ENCODE assay signal across 8 cellular contexts in genomic region chr6:13485923-13486557, GRCh38. TPM values are rescaled to one million over a fixed set of nuclear protein-coding genes. Genes with fewer than 3 reads are reported as not detected.
DNase-seq lines count a peak whose midpoint lies in the region; ATAC-seq, FAIRE-seq and TF ChIP-seq lines count a peak whose summit lies in the region.

No MANE protein-coding gene starts in this region.

- H3K4me1 ChIP-seq in HAP-1 (peaks cover 11% of the 10 kb centered on the region), OCI-LY1 (ENCODE audit: insufficient read depth, low read length, severe bottlenecking) (peaks cover 47% of the 10 kb centered on the region), heart left ventricle (peaks cover 2 to 56% (median 38%) of the 10 kb centered on the region in 12 donors), trophoblast cell (ENCODE audit: control insufficient read depth in 1 of 2, insufficient read depth in 2 of 2, low read length in 2 of 2) (peaks cover 9 to 24% of the 10 kb centered on the region in 2 experiments)

- H2BK120ac ChIP-seq in trophoblast cell (ENCODE audit: insufficient read depth, low read length, poor library complexity) = no peak overlapping the region

- peak overlapping the region; percentile 73 to 75 for H3K27ac Mint-ChIP-seq in activated naive CD4-positive, alpha-beta T cell treated with anti-CD3 and anti-CD28 coated beads, Interleukin-2, amount 50 U/mL, for 72 hours

- H2AFZ ChIP-seq in OCI-LY1 (ENCODE audit: low read length) = no peak overlapping the region
- no peak overlapping the region for H2AFZ ChIP-seq in trophoblast cell (ENCODE audit: insufficient read depth, low read length, poor library complexity)

- H3K4me2 ChIP-seq in OCI-LY1 (ENCODE audit: low read length) (peak overlapping the region; percentile 81), trophoblast cell (ENCODE audit: low read length) (peak overlapping the region; percentile 88)

- peak overlapping the region; percentile 17 for H4K8ac ChIP-seq in trophoblast cell (ENCODE audit: low read depth, low read length)

- peak overlapping the region; percentile 54 for H3K4me3 ChIP-seq in HAP-1
- H3K4me3 ChIP-seq in OCI-LY1 (ENCODE audit: low read depth, low read length, poor library complexity, severe bottlenecking) = peak overlapping the region; percentile 89
- peak overlapping the region; percentile 68 to 97 (median 90) for H3K4me3 ChIP-seq in heart left ventricle
- peak overlapping the region; percentile 76 for H3K4me3 ChIP-seq in trophoblast cell (ENCODE audit: low read depth, low read length)

- no peak overlapping the region for H2AK5ac ChIP-seq in trophoblast cell (ENCODE audit: low read length)

- H3K9ac ChIP-seq in OCI-LY1 (ENCODE audit: low read length) (peak overlapping the region; percentile 86), trophoblast cell (ENCODE audit: low read length) (peak overlapping the region; percentile 31)

- peaks cover 29% of the 10 kb centered on the region for H3K79me2 ChIP-seq in OCI-LY1 (ENCODE audit: insufficient read depth, low read length)
- H3K79me2 ChIP-seq in trophoblast cell (ENCODE audit: control insufficient read depth, insufficient read depth, low read length, poor library complexity) = peaks cover 2% of the 10 kb centered on the region

- H3K27me3 ChIP-seq in HAP-1 (ENCODE audit: low read depth) (no peaks in the 10 kb centered on the region), OCI-LY1 (ENCODE audit: insufficient read depth, low read length) (no peaks in the 10 kb centered on the region), heart left ventricle (no peaks in the 10 kb centered on the region), trophoblast cell (ENCODE audit: insufficient read depth, low read length) (peaks cover 15% of the 10 kb centered on the region)

- TF ChIP-seq CTCF in C4-2B (conservative IDR thresholded peaks at IDR 0.05) (no peak), OCI-LY1 (IDR thresholded peaks at IDR 0.05; ENCODE audit: low read length) (peak; percentile 20; the same call in 1 of the 2 replicates), heart left ventricle (IDR thresholded peaks at IDR 0.05) (no peak)

- H3K9me3 Mint-ChIP-seq in activated naive CD4-positive, alpha-beta T cell treated with anti-CD3 and anti-CD28 coated beads, Interleukin-2, amount 50 U/mL, for 72 hours = no peaks in the 10 kb centered on the region

- H3K18ac ChIP-seq in trophoblast cell (ENCODE audit: low read length) = no peak overlapping the region

- no peak for FAIRE-seq in RCC 7860 (lab: Jason Lieb, UNC)

- H3K36me3 ChIP-seq in HAP-1 (replicated peaks) = no peaks in the 10 kb centered on the region
- peaks cover 8% of the 10 kb centered on the region; the same call in 1 of the 2 replicates for H3K36me3 ChIP-seq in OCI-LY1 (ENCODE audit: insufficient read depth, low read length)
- no peaks in the 10 kb centered on the region for H3K36me3 ChIP-seq in heart left ventricle
- H3K36me3 ChIP-seq in trophoblast cell (ENCODE audit: control insufficient read depth in 1 of 2, insufficient read depth in 2 of 2, low read length in 2 of 2) = no peaks in the 10 kb centered on the region

- no peak for TF ChIP-seq POLR2A in heart left ventricle (IDR thresholded peaks at IDR 0.05)

- intact Hi-C loops in heart left ventricle (cut with DNase I) = loop anchor here (1.0 to 10.0 kb wide), 19 partner anchors 41 to 1201 kb away; partner anchors contain the start of gene SIRT5 (in 5 of the 10)

- H2BK12ac ChIP-seq in trophoblast cell (ENCODE audit: low read length) = no peak overlapping the region

- no peak overlapping the region for H2BK5ac ChIP-seq in trophoblast cell (ENCODE audit: low read depth, low read length, poor library complexity)

- in situ Hi-C loops in HAP-1 (cut with MboI; ENCODE audit: low sequenced_read_pairs) = loop anchor here (10.0 kb wide), 1 partner anchor 151 kb away; no protein-coding TSS in a partner anchor

- H3K27ac ChIP-seq in C4-2B (peak overlapping the region; percentile 89), OCI-LY1 (ENCODE audit: low read depth, low read length, poor library complexity, severe bottlenecking) (peak overlapping the region; percentile 42), heart left ventricle (peak overlapping the region; percentile 85 to 98 (median 95)), trophoblast cell (ENCODE audit: low read depth, low read length) (no peak overlapping the region)

- no peaks in the 10 kb centered on the region for H3K9me3 ChIP-seq in HAP-1
- H3K9me3 ChIP-seq in OCI-LY1 (ENCODE audit: low read length) = no peaks in the 10 kb centered on the region
- H3K9me3 ChIP-seq in heart left ventricle = no peaks in the 10 kb centered on the region
- peaks cover 3% of the 10 kb centered on the region for H3K9me3 ChIP-seq in trophoblast cell (ENCODE audit: insufficient read depth, low read depth, low read length)

- no peak overlapping the region for H3K4ac ChIP-seq in trophoblast cell (ENCODE audit: low read depth, low read length)

- H4K12ac ChIP-seq in trophoblast cell (ENCODE audit: low read depth, low read length) = no peak overlapping the region

- peak; percentile 67 to 72 for DNase-seq in HAP-1 (ENCODE audit: low spot score in 2 of 2)
- DNase-seq in activated naive CD4-positive, alpha-beta T cell treated with anti-CD3 and anti-CD28 coated beads, Interleukin-2, amount 50 U/mL, for 72 hours (ENCODE audit: low spot score in 2 of 2) = no peak
- peak in 4 of 5 donors; percentile 37 to 52 (median 46) for DNase-seq in heart left ventricle
- DNase-seq in trophoblast cell = peak; percentile 66 to 81
- DNase-seq in RCC 7860 (ENCODE audit: low spot score) = no peak

- H3F3A ChIP-seq in OCI-LY1 (ENCODE audit: insufficient read depth, low read length) = 0 out of 2 replicates have a peak, but pooled peaks cover 3% of the 10 kb centered on the region

- 0 to 1% (median 1%) methylated on average over 36 to 38 of the region's 38 CpGs for WGBS in heart left ventricle, 4 donors
- WGBS in trophoblast cell (ENCODE audit: extremely low coverage, insufficient coverage, insufficient read length) = no CpG with 5 or more reads among the region's 38 CpGs

- H4K20me1 ChIP-seq in OCI-LY1 (ENCODE audit: insufficient read depth, low read length) = no peaks in the 10 kb centered on the region

- no peak overlapping the region for H3K14ac ChIP-seq in trophoblast cell (ENCODE audit: low read length)

- no peaks in the 10 kb centered on the region for H3K9me2 ChIP-seq in OCI-LY1 (ENCODE audit: low read depth, low read length)

- peaks cover 0 to 14% of the 10 kb centered on the region in 2 donors for H3K36me3 Mint-ChIP-seq in activated naive CD4-positive, alpha-beta T cell treated with anti-CD3 and anti-CD28 coated beads, Interleukin-2, amount 50 U/mL, for 72 hours

- no peak overlapping the region for H4K91ac ChIP-seq in trophoblast cell (ENCODE audit: low read depth, low read length)

- H3K79me1 ChIP-seq in trophoblast cell (ENCODE audit: low read length) = peaks cover 4% of the 10 kb centered on the region

- ATAC-seq in activated naive CD4-positive, alpha-beta T cell treated with anti-CD3 and anti-CD28 coated beads, Interleukin-2, amount 50 U/mL, for 72 hours = no peak
- ATAC-seq in heart left ventricle = peak; percentile 23 to 57 (median 36)
- no peak for ATAC-seq in HG03108 (IDR thresholded peaks at IDR 0.05; ENCODE audit: unreplicated experiment)

- H3K23ac ChIP-seq in trophoblast cell (ENCODE audit: low read length) = no peak overlapping the region

RNA-seq across cellular contexts. Expression of gene GFOD1, which starts 1.4 kb away (rescaled TPM):
- 10 to 100 TPM in 1 of 2 donors, 1 to 10 TPM in 1; 6.3 to 11.8 TPM for total RNA-seq in activated naive CD4-positive, alpha-beta T cell treated with anti-CD3 and anti-CD28 coated beads, Interleukin-2, amount 50 U/mL, for 72 hours
- 10 to 100 TPM; 25.0 to 65.8 (median 41.9) TPM for total RNA-seq in heart left ventricle
- 10 to 100 TPM; 16.2 to 41.5 TPM for polyA plus RNA-seq in heart left ventricle
- polyA plus RNA-seq in trophoblast cell (2013) = 3.8 and 3.9 TPM in 2 replicates

Comparison
In these comparisons a context has a peak if more than half of its experiments do, and no peak if none do; other contexts are left out.
1. DNase-seq: peak in HAP-1 (2 of 2), heart left ventricle (4 of 5) and trophoblast cell (2 of 2); none in activated naive CD4-positive, alpha-beta T cell treated with anti-CD3 and anti-CD28 coated beads, Interleukin-2, amount 50 U/mL, for 72 hours (0 of 2) and RCC 7860 (single experiment).
2. ATAC-seq: peak in heart left ventricle (4 of 4); none in activated naive CD4-positive, alpha-beta T cell treated with anti-CD3 and anti-CD28 coated beads, Interleukin-2, amount 50 U/mL, for 72 hours (0 of 2) and HG03108 (single experiment).
3. Peak in every context shown above with its lines, with median percentiles within 50 percentile points of each other: H3K4me3 ChIP-seq.